1 cellular context compared by ENCODE assay signal in the genomic region with DNA sequence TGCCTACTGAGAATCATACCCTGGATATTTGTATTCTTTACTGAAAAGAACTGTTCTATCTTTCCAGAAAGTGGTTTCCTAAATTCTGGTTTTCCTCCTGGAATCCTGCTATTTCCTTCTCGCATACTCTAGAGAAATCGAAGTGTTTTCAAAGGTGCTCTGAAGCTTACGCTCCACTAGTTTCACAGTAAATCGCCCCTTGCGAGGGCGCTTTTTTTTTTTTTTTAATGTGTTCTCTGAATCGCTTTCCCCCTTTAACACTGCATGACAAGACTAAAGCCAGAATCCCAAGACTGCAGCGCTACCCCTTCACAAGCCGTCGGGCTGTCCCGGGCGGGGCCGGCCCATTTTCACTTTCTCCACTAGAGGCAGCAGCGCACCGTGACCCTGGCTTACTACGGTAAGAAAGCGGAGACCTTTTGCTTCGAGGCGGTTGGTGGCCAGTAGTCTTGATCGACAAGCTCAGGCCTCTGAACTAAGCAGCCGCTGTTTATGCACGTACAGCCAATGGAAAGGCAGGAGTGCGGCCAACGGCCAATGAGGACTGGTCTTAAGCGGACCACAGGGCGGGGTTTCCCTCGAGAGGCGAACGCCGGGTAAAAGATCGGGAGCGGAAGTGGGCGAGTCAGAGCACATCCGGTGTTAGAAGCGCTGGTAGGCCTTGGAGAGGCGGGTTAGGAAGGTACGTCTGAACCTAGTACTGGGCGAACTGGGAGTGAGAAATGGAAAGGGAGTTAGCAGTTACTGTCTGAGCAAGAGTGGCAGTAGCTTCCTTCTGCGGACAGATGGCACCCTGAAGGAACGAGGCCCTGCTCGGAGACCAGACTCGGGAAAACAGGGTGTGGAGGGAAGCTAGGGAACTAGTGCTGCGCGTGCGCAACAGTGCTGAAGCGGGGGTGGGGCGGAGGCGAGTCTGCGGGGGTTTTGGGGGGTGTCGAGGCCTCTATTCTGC.
TF ChIP-seq lines count a peak whose summit lies in the region.

A gene with protein sequence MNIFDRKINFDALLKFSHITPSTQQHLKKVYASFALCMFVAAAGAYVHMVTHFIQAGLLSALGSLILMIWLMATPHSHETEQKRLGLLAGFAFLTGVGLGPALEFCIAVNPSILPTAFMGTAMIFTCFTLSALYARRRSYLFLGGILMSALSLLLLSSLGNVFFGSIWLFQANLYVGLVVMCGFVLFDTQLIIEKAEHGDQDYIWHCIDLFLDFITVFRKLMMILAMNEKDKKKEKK (plus strand): TSS at position 628 of the 952 bp plus-strand sequence. CDS start 10,937 bp downstream, outside the sequence.

TF ChIP-seq in HCT116, 20 proteins besides CTCF, POLR2A, EP300 and RAD21 (continued from another document):
- TF ChIP-seq, protein P1, sequence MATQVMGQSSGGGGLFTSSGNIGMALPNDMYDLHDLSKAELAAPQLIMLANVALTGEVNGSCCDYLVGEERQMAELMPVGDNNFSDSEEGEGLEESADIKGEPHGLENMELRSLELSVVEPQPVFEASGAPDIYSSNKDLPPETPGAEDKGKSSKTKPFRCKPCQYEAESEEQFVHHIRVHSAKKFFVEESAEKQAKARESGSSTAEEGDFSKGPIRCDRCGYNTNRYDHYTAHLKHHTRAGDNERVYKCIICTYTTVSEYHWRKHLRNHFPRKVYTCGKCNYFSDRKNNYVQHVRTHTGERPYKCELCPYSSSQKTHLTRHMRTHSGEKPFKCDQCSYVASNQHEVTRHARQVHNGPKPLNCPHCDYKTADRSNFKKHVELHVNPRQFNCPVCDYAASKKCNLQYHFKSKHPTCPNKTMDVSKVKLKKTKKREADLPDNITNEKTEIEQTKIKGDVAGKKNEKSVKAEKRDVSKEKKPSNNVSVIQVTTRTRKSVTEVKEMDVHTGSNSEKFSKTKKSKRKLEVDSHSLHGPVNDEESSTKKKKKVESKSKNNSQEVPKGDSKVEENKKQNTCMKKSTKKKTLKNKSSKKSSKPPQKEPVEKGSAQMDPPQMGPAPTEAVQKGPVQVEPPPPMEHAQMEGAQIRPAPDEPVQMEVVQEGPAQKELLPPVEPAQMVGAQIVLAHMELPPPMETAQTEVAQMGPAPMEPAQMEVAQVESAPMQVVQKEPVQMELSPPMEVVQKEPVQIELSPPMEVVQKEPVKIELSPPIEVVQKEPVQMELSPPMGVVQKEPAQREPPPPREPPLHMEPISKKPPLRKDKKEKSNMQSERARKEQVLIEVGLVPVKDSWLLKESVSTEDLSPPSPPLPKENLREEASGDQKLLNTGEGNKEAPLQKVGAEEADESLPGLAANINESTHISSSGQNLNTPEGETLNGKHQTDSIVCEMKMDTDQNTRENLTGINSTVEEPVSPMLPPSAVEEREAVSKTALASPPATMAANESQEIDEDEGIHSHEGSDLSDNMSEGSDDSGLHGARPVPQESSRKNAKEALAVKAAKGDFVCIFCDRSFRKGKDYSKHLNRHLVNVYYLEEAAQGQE (IDR thresholded peaks at IDR 0.05; ENCODE audit: low read depth) = no peak
- TF ChIP-seq YY1 (IDR thresholded peaks at IDR 0.05; ENCODE audit: extremely low read depth, insufficient replicate concordance, low read depth, low read length) (peak; percentile 64), ZNF274 (IDR thresholded peaks at IDR 0.05; ENCODE audit: low read depth, low read length) (no peak), JUND (IDR thresholded peaks at IDR 0.05) (no peak), SIN3A (IDR thresholded peaks at IDR 0.05; ENCODE audit: low read depth) (peak; percentile 92), TCF7L2 (IDR thresholded peaks at IDR 0.05; ENCODE audit: borderline replicate concordance, extremely low read depth, insufficient read depth, insufficient read length) (peak; percentile 85), POLR2AphosphoS5 (IDR thresholded peaks at IDR 0.05; ENCODE audit: low read depth, low read length) (peak; percentile 99), ZFX (IDR thresholded peaks at IDR 0.05) (peak; percentile 79), CEBPB (IDR thresholded peaks at IDR 0.05; ENCODE audit: low read depth) (no peak), EGR1 (IDR thresholded peaks at IDR 0.05; ENCODE audit: low read depth) (peak; percentile 87)
- TF ChIP-seq, protein P2, sequence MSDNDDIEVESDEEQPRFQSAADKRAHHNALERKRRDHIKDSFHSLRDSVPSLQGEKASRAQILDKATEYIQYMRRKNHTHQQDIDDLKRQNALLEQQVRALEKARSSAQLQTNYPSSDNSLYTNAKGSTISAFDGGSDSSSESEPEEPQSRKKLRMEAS (IDR thresholded peaks at IDR 0.05) = peak; percentile 43; the same call in 1 of the 2 replicates
